In genomic region chr1:214440219-214440965, GRCh38 we compare ENCODE assay signal across 9 cellular contexts.
DNase-seq lines count a peak whose midpoint lies in the region; ATAC-seq, FAIRE-seq and TF ChIP-seq lines count a peak whose summit lies in the region.
"Had no signal": no experiment of that assay in that cellular context is flagged by ENCODE, and none has a peak within 500 bp of the region (broad histone marks: within the 10 kb centered on the region; RNA-seq: fewer than 3 reads in every experiment).

No MANE protein-coding gene starts in this region.

- H3K79me2 ChIP-seq in osteoblast (ENCODE audit: insufficient read depth, low read length) = peaks cover 92% of the 10 kb centered on the region

- H3K9me3 ChIP-seq in osteoblast (ENCODE audit: low read depth, low read length) = no peaks in the 10 kb centered on the region

- H3K9me3 Mint-ChIP-seq in chondrocyte (ENCODE audit: low read depth) = no peaks in the 10 kb centered on the region

- peak overlapping the region; percentile 3 for H3K4me2 ChIP-seq in osteoblast (ENCODE audit: insufficient read depth, low read length)

- no peak overlapping the region for H2AFZ ChIP-seq in osteoblast (ENCODE audit: low read length)

- no peak overlapping the region for H3K4me3 Mint-ChIP-seq in chondrocyte (ENCODE audit: unreplicated experiment)

- peaks cover 77% of the 10 kb centered on the region for H3K4me1 Mint-ChIP-seq in chondrocyte (ENCODE audit: low read depth)

- H3K36me3 ChIP-seq in osteoblast (ENCODE audit: insufficient read depth, low read length) = peaks cover 15% of the 10 kb centered on the region

- no peak for ATAC-seq in HG03095 (IDR thresholded peaks at IDR 0.05; ENCODE audit: unreplicated experiment)

- no peaks in the 10 kb centered on the region for H3K27me3 Mint-ChIP-seq in chondrocyte (ENCODE audit: low read depth)

- DNase-seq in GM12891 (ENCODE audit: insufficient read length, low spot score) (no peak), NB4 (ENCODE audit: low read depth) (peak; percentile 36), chondrocyte (ENCODE audit: low spot score) (no peak), osteoblast (ENCODE audit: insufficient read length, low spot score, missing footprints) (no peak), posterior cingulate gyrus (no peak), GM13977 (ENCODE audit: low spot score) (no peak)
- DNase-seq in stimulated activated CD4-positive, alpha-beta T cell treated with anti-CD3 and anti-CD28 coated beads, Interleukin-4, amount 100 ng/mL, for 24 hours = no peak
- DNase-seq: NCI-H1694 had no signal

- H3K36me3 Mint-ChIP-seq in chondrocyte (ENCODE audit: low read depth) = peaks cover 3% of the 10 kb centered on the region

- H4K20me1 ChIP-seq in osteoblast (ENCODE audit: insufficient read depth, low read length) = no peaks in the 10 kb centered on the region

- peak overlapping the region; percentile 96 for H3K27ac Mint-ChIP-seq in chondrocyte (ENCODE audit: unreplicated experiment)

- no peaks in the 10 kb centered on the region for H3K27me3 ChIP-seq in osteoblast (ENCODE audit: insufficient read depth, low read length)

- in situ Hi-C loops in GM13977 (cut with MboI; ENCODE audit: low pct_unique_long_range_greater_than_20kb, low sequenced_read_pairs, unreplicated experiment) = no loop called here

- peak; percentile 35 for FAIRE-seq in GM12891 (lab: Jason Lieb, UNC)

- H3K4me1 ChIP-seq in osteoblast (ENCODE audit: insufficient read depth, low read length) = peaks cover 56% of the 10 kb centered on the region

- TF ChIP-seq POLR2A in GM12891 (IDR thresholded peaks at IDR 0.05; ENCODE audit: low read depth, low read length) = no peak
- TF ChIP-seq POLR2A in NB4 (IDR thresholded peaks at IDR 0.05; ENCODE audit: extremely low read depth, insufficient read length) = no peak

- H3K4me3 ChIP-seq in NB4 (ENCODE audit: low read depth, low read length) = no peak overlapping the region
- H3K4me3 ChIP-seq in osteoblast (ENCODE audit: insufficient read depth, low read length) = no peak overlapping the region

- intact Hi-C loops in posterior cingulate gyrus (cut with DNase I) = no loop called here

- TF ChIP-seq CTCF in NB4 (IDR thresholded peaks at IDR 0.05; ENCODE audit: low read depth, low read length) = no peak
- TF ChIP-seq CTCF in chondrocyte (IDR thresholded peaks at IDR 0.05) = no peak
- no peak for TF ChIP-seq CTCF in osteoblast (IDR thresholded peaks at IDR 0.05; ENCODE audit: extremely low read depth, low read depth, low read length)
- no peak for TF ChIP-seq CTCF in GM13977 (IDR thresholded peaks at IDR 0.05; ENCODE audit: extremely low read depth, insufficient read depth, missing control alignments)

- H3K27ac ChIP-seq in osteoblast (ENCODE audit: low read depth, low read length) = peak overlapping the region; percentile 79

TF ChIP-seq in GM12891, 5 proteins besides CTCF, POLR2A, EP300 and RAD21:
- TF ChIP-seq SPI1 (IDR thresholded peaks at IDR 0.05; ENCODE audit: low read depth, low read length) (no peak), PAX5 (IDR thresholded peaks at IDR 0.05; ENCODE audit: insufficient read depth, low read length, severe bottlenecking) (no peak), POU2F2 (IDR thresholded peaks at IDR 0.05; ENCODE audit: low read depth, low read length) (no peak), POLR2AphosphoS5 (IDR thresholded peaks at IDR 0.05; ENCODE audit: low read depth, low read length) (no peak), TAF1 (IDR thresholded peaks at IDR 0.05; ENCODE audit: low read depth, low read length) (no peak)
